Comparison of ENCODE assay signal across 16 cellular contexts in genomic region chr1:224734261-224734935, GRCh38.
DNase-seq lines count a peak whose midpoint lies in the region; ATAC-seq, FAIRE-seq and TF ChIP-seq lines count a peak whose summit lies in the region.
"Had no signal": no experiment of that assay in that cellular context is flagged by ENCODE, and none has a peak within 500 bp of the region (broad histone marks: within the 10 kb centered on the region; RNA-seq: fewer than 3 reads in every experiment).

No MANE protein-coding gene starts in this region.

- H4K20me1 ChIP-seq in OCI-LY3 (ENCODE audit: insufficient read depth, low read length): no peaks in the 10 kb centered on the region

- no peak overlapping the region for H2AFZ ChIP-seq in OCI-LY3 (ENCODE audit: low read depth, low read length)

- H3K4me1 ChIP-seq in OCI-LY3 (ENCODE audit: low read length) (peaks cover 63% of the 10 kb centered on the region), foreskin keratinocyte (no peaks in the 10 kb centered on the region)
- H3K4me1 ChIP-seq: colonic mucosa had no signal

- no peak overlapping the region for H3K9ac ChIP-seq in OCI-LY3 (ENCODE audit: low read length)

- H3K4me2 ChIP-seq in OCI-LY3 (ENCODE audit: low read length): peak overlapping the region; percentile 71

- H3K27me3 ChIP-seq in OCI-LY3 (ENCODE audit: low read depth, low read length) (peaks cover 14% of the 10 kb centered on the region; the same call in 1 of the 2 replicates), foreskin keratinocyte (peaks cover 4% of the 10 kb centered on the region)
- H3K27me3 ChIP-seq: colonic mucosa had no signal

- no peak for FAIRE-seq in H54 (lab: Jason Lieb, UNC)
- FAIRE-seq: RCC 7860 had no signal

- ATAC-seq in foreskin keratinocyte: no peak
- ATAC-seq in GM18870 (IDR thresholded peaks at IDR 0.05; ENCODE audit: unreplicated experiment): no peak
- ATAC-seq in HG03196 (IDR thresholded peaks at IDR 0.05; ENCODE audit: unreplicated experiment): no peak
- ATAC-seq: activated CD4-positive, CD25-positive, alpha-beta regulatory T cell treated with anti-CD3 and anti-CD28 coated beads, Interleukin-2, amount 50 U/mL, for 24 hours had no signal

- H3K79me2 ChIP-seq in OCI-LY3 (ENCODE audit: low read length): no peaks in the 10 kb centered on the region

- DNase-seq in DMS53 (lab: John Stamatoyannopoulos, UW) (peak; percentile 21), DMS53 treated with DMSO at 0.1 percent for 48 hours (lab: John Stamatoyannopoulos, UW; ENCODE audit: unreplicated experiment) (no peak), foreskin keratinocyte (no peak), retinal pigment epithelial cell (ENCODE audit: low read depth) (no peak), H54 (ENCODE audit: insufficient read length, low spot score) (no peak)
- DNase-seq: activated T-cell treated with anti-CD3 and anti-CD28 coated beads, Interleukin-2, amount 50 U/mL, for 1 hour; colonic mucosa; COR-L47; NCI-H2227 treated with DMSO at 0.1 percent for 48 hours; T-helper 1 cell had no signal

- no peaks in the 10 kb centered on the region for H3K36me3 ChIP-seq in OCI-LY3 (replicated peaks; ENCODE audit: low read depth, low read length)
- H3K36me3 ChIP-seq: colonic mucosa had no signal

- H3K27ac ChIP-seq in OCI-LY3 (ENCODE audit: low read length): no peak overlapping the region
- no peak overlapping the region for H3K27ac ChIP-seq in foreskin keratinocyte
- H3K27ac ChIP-seq: colonic mucosa had no signal

- TF ChIP-seq CTCF in OCI-LY3 (IDR thresholded peaks at IDR 0.05; ENCODE audit: low read depth, low read length): peak; percentile 27; the same call in 1 of the 2 replicates
- TF ChIP-seq CTCF in foreskin keratinocyte (conservative IDR thresholded peaks at IDR 0.05): peak; percentile 18
- TF ChIP-seq CTCF in retinal pigment epithelial cell (conservative IDR thresholded peaks at IDR 0.05; ENCODE audit: low read depth, low read length): peak; percentile 10

- no peak overlapping the region for H3K4me3 ChIP-seq in OCI-LY3 (ENCODE audit: low read length)
- no peak overlapping the region for H3K4me3 ChIP-seq in retinal pigment epithelial cell (ENCODE audit: low read length)
- H3K4me3 ChIP-seq: colonic mucosa, lung had no signal

- no peak for TF ChIP-seq POLR2A in H54 (IDR thresholded peaks at IDR 0.05; ENCODE audit: low read depth, low read length)

- no peaks in the 10 kb centered on the region for H3K9me3 ChIP-seq in OCI-LY3 (ENCODE audit: insufficient read depth, low read length)
- H3K9me3 ChIP-seq: colonic mucosa had no signal
